In genomic region chr15:82986442-82986780, GRCh38 we compare ENCODE assay signal across 8 cellular contexts. TPM values are rescaled to one million over a fixed set of nuclear protein-coding genes. Genes with fewer than 3 reads are reported as not detected.
DNase-seq lines count a peak whose midpoint lies in the region; ATAC-seq lines count a peak whose summit lies in the region.

No MANE protein-coding gene starts in this region.

- peak overlapping the region; percentile 97 for H3K9ac ChIP-seq in endocrine pancreas (ENCODE audit: control insufficient read depth, insufficient read depth, low read length)

- no peaks in the 10 kb centered on the region for H3K9me3 ChIP-seq in SJSA1 (replicated peaks)
- no peaks in the 10 kb centered on the region for H3K9me3 ChIP-seq in endocrine pancreas (ENCODE audit: control insufficient read depth, low read length)

- H3K27me3 Mint-ChIP-seq in activated CD4-positive, alpha-beta T cell treated with anti-CD3 and anti-CD28 coated beads for 36 hours: no peaks in the 10 kb centered on the region
- H3K27me3 Mint-ChIP-seq in naive thymus-derived CD8-positive, alpha-beta T cell: no peaks in the 10 kb centered on the region

- POLR2A ChIA-PET in activated CD4-positive, alpha-beta T cell treated with anti-CD3 and anti-CD28 coated beads for 36 hours (lab: Charles Lee): interaction anchor here (0.6 kb wide), 1 partner anchor 210 kb away, joined by 6 read pairs; no protein-coding TSS in a partner anchor
- POLR2A ChIA-PET in naive thymus-derived CD8-positive, alpha-beta T cell (lab: Charles Lee): interaction anchor here (0.9 to 4.2 kb wide), 12 partner anchors 14 to 456 kb away, joined by 3 to 31 read pairs (median 6); partner anchors contain the start of genes BTBD1, C15orf40, RPS17 and WHAMM

- H3K4me3 Mint-ChIP-seq in activated CD4-positive, alpha-beta T cell treated with anti-CD3 and anti-CD28 coated beads for 36 hours: peak overlapping the region; percentile 98
- peak overlapping the region; percentile 95 to 99 (median 99) for H3K4me3 Mint-ChIP-seq in naive thymus-derived CD8-positive, alpha-beta T cell

- H3K36me3 ChIP-seq in SJSA1: peaks cover 32% of the 10 kb centered on the region
- H3K36me3 ChIP-seq in endocrine pancreas (ENCODE audit: control insufficient read depth, insufficient read depth, low read length): no peaks in the 10 kb centered on the region

- peak; percentile 55 for ATAC-seq in activated CD4-positive, alpha-beta T cell treated with anti-CD3 and anti-CD28 coated beads for 36 hours
- peak; percentile 12 for ATAC-seq in HG02884 (IDR thresholded peaks at IDR 0.05; ENCODE audit: unreplicated experiment)
- ATAC-seq in naive thymus-derived CD8-positive, alpha-beta T cell: peak; percentile 44 to 52
- no peak for ATAC-seq in HG03196 (IDR thresholded peaks at IDR 0.05; ENCODE audit: unreplicated experiment)

- peaks cover 12% of the 10 kb centered on the region for H3K4me1 ChIP-seq in SJSA1 (replicated peaks)
- H3K4me1 ChIP-seq in endocrine pancreas (ENCODE audit: control insufficient read depth, insufficient read depth, low read length): no peaks in the 10 kb centered on the region

- peak overlapping the region; percentile 31 for H3K27ac ChIP-seq in SJSA1

- DNase-seq in activated CD4-positive, alpha-beta T cell treated with anti-CD3 and anti-CD28 coated beads for 36 hours: peak; percentile 46
- no peak for DNase-seq in activated CD4-positive, alpha-beta T cell treated with anti-CD3 and anti-CD28 coated beads for 4 hours
- no peak for DNase-seq in SJSA1 (ENCODE audit: low read depth in 1 of 2, low spot score in 2 of 2)
- peak in 4 of 10 donors; percentile 3 to 22 (median 8) for DNase-seq in naive thymus-derived CD8-positive, alpha-beta T cell
- no peak for DNase-seq in NCI-H2029 (lab: John Stamatoyannopoulos, UW)

- H3K4me1 Mint-ChIP-seq in activated CD4-positive, alpha-beta T cell treated with anti-CD3 and anti-CD28 coated beads for 36 hours: peaks cover 21% of the 10 kb centered on the region
- peaks cover 9 to 35% (median 25%) of the 10 kb centered on the region in 4 donors for H3K4me1 Mint-ChIP-seq in naive thymus-derived CD8-positive, alpha-beta T cell

- intact Hi-C loops in activated CD4-positive, alpha-beta T cell treated with anti-CD3 and anti-CD28 coated beads for 36 hours (cut with DNase I, micrococcal nuclease): loop anchor here (1.0 to 5.0 kb wide), 11 partner anchors 25 to 446 kb away; partner anchors contain the start of genes RPS17 (in 2 of the 2), AP3B2 (in 1 of the 2), BTBD1 (in 1 of the 2) and C15orf40 (in 1 of the 2)

- CTCF ChIA-PET in activated CD4-positive, alpha-beta T cell treated with anti-CD3 and anti-CD28 coated beads for 36 hours (lab: Charles Lee): interaction anchor here (0.6 to 3.7 kb wide), 9 partner anchors 10 to 456 kb away, joined by 3 to 18 read pairs (median 4); partner anchors contain the start of gene C15orf40

- peak overlapping the region; percentile 98 for H3K27ac Mint-ChIP-seq in activated CD4-positive, alpha-beta T cell treated with anti-CD3 and anti-CD28 coated beads for 36 hours
- H3K27ac Mint-ChIP-seq in naive thymus-derived CD8-positive, alpha-beta T cell: peak overlapping the region; percentile 89 to 99 (median 97)

- H3K36me3 Mint-ChIP-seq in activated CD4-positive, alpha-beta T cell treated with anti-CD3 and anti-CD28 coated beads for 36 hours (ENCODE audit: low read depth): peaks cover 36% of the 10 kb centered on the region
- peaks cover 0 to 32% (median 7%) of the 10 kb centered on the region in 3 donors for H3K36me3 Mint-ChIP-seq in naive thymus-derived CD8-positive, alpha-beta T cell

- no peaks in the 10 kb centered on the region for H3K9me3 Mint-ChIP-seq in activated CD4-positive, alpha-beta T cell treated with anti-CD3 and anti-CD28 coated beads for 36 hours (ENCODE audit: low read depth)
- H3K9me3 Mint-ChIP-seq in naive thymus-derived CD8-positive, alpha-beta T cell: no peaks in the 10 kb centered on the region

- H3K4me3 ChIP-seq in SJSA1: peak overlapping the region; percentile 64
- peak overlapping the region; percentile 94 for H3K4me3 ChIP-seq in endocrine pancreas (ENCODE audit: control insufficient read depth, insufficient read depth, low read length)

- H3K27me3 ChIP-seq in SJSA1 (replicated peaks): no peaks in the 10 kb centered on the region
- H3K27me3 ChIP-seq in endocrine pancreas (ENCODE audit: control insufficient read depth, insufficient read depth, low read length): no peaks in the 10 kb centered on the region

RNA-seq across cellular contexts. Expression of gene RAMAC, which starts 0.4 kb away (rescaled TPM):
- 10 to 100 TPM; 17.3 to 19.5 TPM for total RNA-seq in activated CD4-positive, alpha-beta T cell treated with anti-CD3 and anti-CD28 coated beads for 36 hours
- total RNA-seq in SJSA1 (2014; rRNA removed; shearing (Covaris generic)): 43.3 and 67.3 TPM in 2 replicates
- total RNA-seq in naive thymus-derived CD8-positive, alpha-beta T cell: 10 to 100 TPM; 17.5 to 22.3 TPM
- 10 to 100 TPM; 28.5 to 35.0 (median 31.7) TPM for polyA plus RNA-seq in naive thymus-derived CD8-positive, alpha-beta T cell

RNA-seq across cellular contexts. Expression of gene C15orf40, which starts 25.0 kb away (rescaled TPM):
- total RNA-seq in activated CD4-positive, alpha-beta T cell treated with anti-CD3 and anti-CD28 coated beads for 36 hours: 10 to 100 TPM; 20.2 to 23.1 TPM
- 22.7 and 29.0 TPM in 2 replicates for total RNA-seq in SJSA1 (2014; rRNA removed; shearing (Covaris generic))
- total RNA-seq in naive thymus-derived CD8-positive, alpha-beta T cell: 10 to 100 TPM; 48.4 to 49.9 TPM
- 10 to 100 TPM; 56.2 to 87.5 (median 67.8) TPM for polyA plus RNA-seq in naive thymus-derived CD8-positive, alpha-beta T cell

RNA-seq across cellular contexts. Expression of gene HOMER2, which starts 33.9 kb away (rescaled TPM):
- 1 to 10 TPM; 3.5 to 4.6 TPM for total RNA-seq in activated CD4-positive, alpha-beta T cell treated with anti-CD3 and anti-CD28 coated beads for 36 hours
- 0.41 and 1.2 TPM in 2 replicates for total RNA-seq in SJSA1 (2014; rRNA removed; shearing (Covaris generic))
- total RNA-seq in naive thymus-derived CD8-positive, alpha-beta T cell: 1 to 10 TPM; 6.1 to 6.2 TPM
- polyA plus RNA-seq in naive thymus-derived CD8-positive, alpha-beta T cell: 1 to 10 TPM in 2 of 3 donors, under 1 TPM in 1; 0.23 to 3.1 (median 1.7) TPM
